8 cellular contexts compared by ENCODE assay signal in the genomic region with DNA sequence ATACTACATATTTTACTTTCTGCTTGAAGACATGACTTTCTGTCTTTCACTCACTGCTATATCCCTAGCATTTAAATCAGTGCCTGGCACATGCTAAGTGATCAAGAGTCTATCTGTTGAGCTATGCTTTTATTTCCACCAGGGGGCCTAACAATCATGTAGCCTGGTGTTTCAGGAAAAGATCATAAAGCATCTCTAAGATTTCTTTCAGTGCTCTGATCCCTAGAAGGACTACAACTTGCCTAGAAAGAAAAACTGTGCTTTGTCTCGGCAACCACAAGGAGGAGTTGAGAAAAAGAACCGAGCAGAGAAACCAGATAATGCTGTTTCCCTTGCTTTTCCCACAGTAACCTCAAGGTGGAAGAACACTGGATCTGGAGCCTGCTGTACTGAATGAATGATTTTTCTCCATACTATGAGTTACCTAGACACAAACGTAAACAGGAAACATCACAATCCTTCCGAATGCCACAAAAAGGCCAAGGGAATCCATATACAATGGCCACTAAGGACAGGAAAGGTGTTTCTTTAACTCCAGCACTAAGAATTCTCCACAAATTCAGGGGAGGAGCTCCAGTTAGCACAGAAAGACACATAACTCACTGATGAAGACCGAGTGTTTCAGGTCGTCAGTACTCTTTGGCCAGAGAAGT. TPM values are rescaled to one million over a fixed set of nuclear protein-coding genes. Genes with fewer than 3 reads are reported as not detected.
DNase-seq lines count a peak whose midpoint lies in the region; ATAC-seq and TF ChIP-seq lines count a peak whose summit lies in the region.

No MANE protein-coding gene starts in this region.

- DNase-seq in COR-L47 (lab: John Stamatoyannopoulos, UW) (peak; percentile 71), HFF-Myc (ENCODE audit: extremely low read depth, low read depth) (peak; percentile 97), NCI-H446 treated with DMSO at 0.1 percent for 48 hours (lab: John Stamatoyannopoulos, UW) (peak; percentile 86), foreskin melanocyte (peak; percentile 94)
- peak; percentile 26 for DNase-seq in activated CD4-positive, alpha-beta memory T cell treated with anti-CD3 and anti-CD28 coated beads for 36 hours
- no peak for DNase-seq in activated CD8-positive, alpha-beta memory T cell treated with anti-CD3 and anti-CD28 coated beads, Interleukin-2, amount 50 U/mL, for 48 hours

- H3K4me3 ChIP-seq in HFF-Myc (replicated peaks; ENCODE audit: low read depth, low read length) (peak overlapping the region; percentile 90), neuron (ENCODE audit: low read length) (peak overlapping the region; percentile 67)

- peaks cover 10% of the 10 kb centered on the region for H3K9me3 Mint-ChIP-seq in activated CD4-positive, alpha-beta memory T cell treated with anti-CD3 and anti-CD28 coated beads for 36 hours

- H3K4me3 Mint-ChIP-seq in activated CD4-positive, alpha-beta memory T cell treated with anti-CD3 and anti-CD28 coated beads for 36 hours = no peak overlapping the region

- peaks cover under 1% of the 10 kb centered on the region for H3K9me3 ChIP-seq in neuron (ENCODE audit: low read length)

- peaks cover under 1% of the 10 kb centered on the region for H3K36me3 ChIP-seq in neuron (ENCODE audit: insufficient read depth, low read length)

- H3K27me3 Mint-ChIP-seq in activated CD4-positive, alpha-beta memory T cell treated with anti-CD3 and anti-CD28 coated beads for 36 hours = no peaks in the 10 kb centered on the region

- H3K4me1 ChIP-seq in neuron (ENCODE audit: insufficient read depth, low read length) = peaks cover 11% of the 10 kb centered on the region

- H3K27ac Mint-ChIP-seq in activated CD4-positive, alpha-beta memory T cell treated with anti-CD3 and anti-CD28 coated beads for 36 hours = no peak overlapping the region

- POLR2A ChIA-PET in activated CD4-positive, alpha-beta memory T cell treated with anti-CD3 and anti-CD28 coated beads for 36 hours (lab: Charles Lee) = interaction anchor here (0.6 to 0.7 kb wide), 2 partner anchors 90 to 136 kb away, joined by 3 read pairs; a partner anchor contains a TSS

- peak overlapping the region; percentile 55 for H2AFZ ChIP-seq in neuron (ENCODE audit: low read depth, low read length)

- intact Hi-C loops in activated CD4-positive, alpha-beta memory T cell treated with anti-CD3 and anti-CD28 coated beads for 36 hours (cut with micrococcal nuclease) = loop anchor here (1.0 to 10.0 kb wide), 11 partner anchors 12 to 1757 kb away; a partner anchor contains a TSS

- H3K27me3 ChIP-seq in neuron (ENCODE audit: insufficient read depth, low read length) = no peaks in the 10 kb centered on the region

- CTCF ChIA-PET in activated CD4-positive, alpha-beta memory T cell treated with anti-CD3 and anti-CD28 coated beads for 36 hours (lab: Charles Lee) = interaction anchor here (0.7 to 6.3 kb wide), 12 partner anchors 13 to 519 kb away, joined by 3 to 58 read pairs (median 4); a partner anchor contains a TSS

- peak; percentile 78 for TF ChIP-seq CTCF in HFF-Myc (IDR thresholded peaks at IDR 0.05; ENCODE audit: low read depth, low read length, missing control alignments)

- ATAC-seq in GM18909 (IDR thresholded peaks at IDR 0.05; ENCODE audit: poor library complexity, unreplicated experiment) = no peak

- H3K36me3 Mint-ChIP-seq in activated CD4-positive, alpha-beta memory T cell treated with anti-CD3 and anti-CD28 coated beads for 36 hours = peaks cover 1% of the 10 kb centered on the region

- peaks cover 11% of the 10 kb centered on the region for H3K4me1 Mint-ChIP-seq in activated CD4-positive, alpha-beta memory T cell treated with anti-CD3 and anti-CD28 coated beads for 36 hours (ENCODE audit: low read depth)

RNA-seq across cellular contexts. Expression of a gene that starts 1.2 kb away (rescaled TPM):
- total RNA-seq in activated CD4-positive, alpha-beta memory T cell treated with anti-CD3 and anti-CD28 coated beads for 36 hours = 10 to 100 TPM; 23.5 to 24.1 TPM
